Comparison of ENCODE assay signal across 8 cellular contexts in the genomic region with DNA sequence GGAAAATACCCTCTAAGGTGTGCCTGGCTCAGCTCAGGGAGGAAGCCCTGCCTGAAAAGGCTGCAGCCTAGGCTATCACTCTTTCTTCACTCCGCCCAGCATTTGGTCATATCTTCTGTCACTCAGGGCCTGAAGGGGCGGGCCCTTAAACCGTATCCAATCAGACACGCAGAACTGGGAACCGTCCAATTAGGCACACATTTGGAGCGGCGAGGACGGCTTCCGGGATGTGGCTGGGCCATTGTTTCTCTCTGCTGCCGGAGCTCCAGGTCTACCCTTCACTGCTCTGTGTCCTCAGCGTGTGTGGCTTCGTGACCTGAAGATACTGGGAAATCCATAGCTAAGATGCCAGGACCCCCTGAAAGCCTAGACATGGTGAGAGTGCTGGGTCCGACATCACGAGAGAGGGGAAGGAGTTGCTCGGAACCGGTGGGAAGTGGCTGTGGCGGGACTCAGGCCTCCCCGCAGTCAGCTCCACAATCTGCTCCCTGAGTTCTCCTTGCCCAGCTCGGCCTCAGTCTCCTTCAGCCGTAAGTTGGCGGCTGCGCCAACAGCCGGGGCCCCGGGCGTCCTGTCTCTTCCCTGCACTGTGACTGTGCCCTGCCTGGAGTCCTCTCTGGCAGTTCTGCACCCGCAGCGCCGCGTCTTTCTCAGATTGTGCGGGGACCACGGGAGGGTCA. TPM values are rescaled to one million over a fixed set of nuclear protein-coding genes. Genes with fewer than 3 reads are reported as not detected.
DNase-seq lines count a peak whose midpoint lies in the region; ATAC-seq, FAIRE-seq and TF ChIP-seq lines count a peak whose summit lies in the region.

A gene (plus strand): TSS at position 241 of the 680 bp plus-strand sequence. CDS start 105 bp downstream, at position 346.

- peaks cover 43% of the 10 kb centered on the region for H3K36me3 Mint-ChIP-seq in activated naive CD8-positive, alpha-beta T cell treated with anti-CD3 and anti-CD28 coated beads, Interleukin-2, amount 50 U/mL, for 24 hours (ENCODE audit: low read depth)

- peak within 1 kb of the TSS; percentile 96 for H3K4me3 Mint-ChIP-seq in activated naive CD8-positive, alpha-beta T cell treated with anti-CD3 and anti-CD28 coated beads, Interleukin-2, amount 50 U/mL, for 24 hours

- peaks cover 10% of the 10 kb centered on the region for H3K4me1 ChIP-seq in cardiac muscle cell (ENCODE audit: low read depth)
- peaks cover 0 to 20% (median 5%) of the 10 kb centered on the region in 3 donors for H3K4me1 ChIP-seq in pancreas
- H3K4me1 ChIP-seq in thyroid gland = peaks cover 36 to 37% of the 10 kb centered on the region in 2 donors

- H3K27me3 ChIP-seq in cardiac muscle cell (no peaks in the 10 kb centered on the region), pancreas (no peaks in the 10 kb centered on the region), thyroid gland (no peaks in the 10 kb centered on the region)

- peaks cover 27% of the 10 kb centered on the region for H3K4me1 Mint-ChIP-seq in activated naive CD8-positive, alpha-beta T cell treated with anti-CD3 and anti-CD28 coated beads, Interleukin-2, amount 50 U/mL, for 24 hours

- peak within 1 kb of the TSS; percentile 79 for H3K27ac Mint-ChIP-seq in activated naive CD8-positive, alpha-beta T cell treated with anti-CD3 and anti-CD28 coated beads, Interleukin-2, amount 50 U/mL, for 24 hours

- intact Hi-C loops in pancreas (cut with DNase I) (no loop called here), thyroid gland (cut with DNase I) (no loop called here)

- peak; percentile 98 for FAIRE-seq in pancreas (lab: Jason Lieb, UNC)

- H3K4me3 ChIP-seq in cardiac muscle cell = peak within 1 kb of the TSS; percentile 68
- peak within 1 kb of the TSS; percentile 55 to 81 (median 72) for H3K4me3 ChIP-seq in pancreas
- H3K4me3 ChIP-seq in thyroid gland (replicated peaks in 1 of 3) = peak within 1 kb of the TSS; percentile 57 to 96 (median 79)

- ATAC-seq in HG02571 (IDR thresholded peaks at IDR 0.05; ENCODE audit: unreplicated experiment) (peak; percentile 100), pancreas (peak; percentile 99 to 100 (median 100))
- ATAC-seq in activated naive CD8-positive, alpha-beta T cell treated with anti-CD3 and anti-CD28 coated beads, Interleukin-2, amount 50 U/mL, for 24 hours = peak; percentile 100

- CTCF ChIA-PET in GM10248 (lab: Yijun Ruan, JAX) = interaction anchor here (0.8 kb wide), 1 partner anchor 10 kb away, joined by 4 read pairs; no protein-coding TSS in a partner anchor

- no peak for TF ChIP-seq CTCF in GM10248 (IDR thresholded peaks at IDR 0.05; ENCODE audit: control extremely low read depth, extremely low read depth, low read depth, missing control alignments)
- no peak for TF ChIP-seq CTCF in cardiac muscle cell (IDR thresholded peaks at IDR 0.05; ENCODE audit: low read depth, low read length)
- TF ChIP-seq CTCF in pancreas (IDR thresholded peaks at IDR 0.05) = no peak
- no peak for TF ChIP-seq CTCF in thyroid gland (IDR thresholded peaks at IDR 0.05)

- peaks cover 17% of the 10 kb centered on the region for H3K9me3 Mint-ChIP-seq in activated naive CD8-positive, alpha-beta T cell treated with anti-CD3 and anti-CD28 coated beads, Interleukin-2, amount 50 U/mL, for 24 hours

- peak; percentile 87 for DNase-seq in GM10248 (ENCODE audit: extremely low spot score)
- peak; percentile 90 for DNase-seq in NCI-H1092 (lab: John Stamatoyannopoulos, UW)
- peak; percentile 73 for DNase-seq in SW480 (ENCODE audit: low spot score)
- DNase-seq in activated naive CD8-positive, alpha-beta T cell treated with anti-CD3 and anti-CD28 coated beads, Interleukin-2, amount 50 U/mL, for 24 hours = peak; percentile 87
- peak; percentile 96 to 97 for DNase-seq in cardiac muscle cell (ENCODE audit: low read depth in 1 of 2, low spot score in 1 of 2)
- DNase-seq in pancreas = peak; percentile 89 to 96 (median 94)
- DNase-seq in thyroid gland = peak; percentile 98

- peak; percentile 29 to 95 for TF ChIP-seq POLR2A in thyroid gland (IDR thresholded peaks at IDR 0.05)

- peak within 1 kb of the TSS; percentile 90 for H3K27ac ChIP-seq in cardiac muscle cell
- peak within 1 kb of the TSS; percentile 64 to 85 (median 77) for H3K27ac ChIP-seq in pancreas
- peak within 1 kb of the TSS; percentile 68 to 83 (median 71) for H3K27ac ChIP-seq in thyroid gland

- WGBS in pancreas, 2 donors = 0 to 1% methylated on average over 31 of the region's 31 CpGs
- 0 to 1% methylated on average over 27 to 30 of the region's 31 CpGs for WGBS in thyroid gland, 2 donors

- H3K27me3 Mint-ChIP-seq in activated naive CD8-positive, alpha-beta T cell treated with anti-CD3 and anti-CD28 coated beads, Interleukin-2, amount 50 U/mL, for 24 hours = no peaks in the 10 kb centered on the region

- H3K9me3 ChIP-seq in cardiac muscle cell (ENCODE audit: low read depth) (no peaks in the 10 kb centered on the region), pancreas (no peaks in the 10 kb centered on the region), thyroid gland (no peaks in the 10 kb centered on the region)

- POLR2A ChIA-PET in GM10248 (lab: Yijun Ruan, JAX) = interaction anchor here (0.5 to 1.2 kb wide), 2 partner anchors 74 to 109 kb away, joined by 3 to 4 read pairs; no protein-coding TSS in a partner anchor

- peaks cover 9% of the 10 kb centered on the region for H3K36me3 ChIP-seq in cardiac muscle cell
- no peaks in the 10 kb centered on the region for H3K36me3 ChIP-seq in pancreas
- no peaks in the 10 kb centered on the region for H3K36me3 ChIP-seq in thyroid gland

RNA-seq across cellular contexts. Expression of the gene that starts here (rescaled TPM):
- total RNA-seq in cardiac muscle cell = 32.1 and 42.5 TPM in 2 replicates
- 25.2 and 27.8 TPM in 2 replicates for polyA plus RNA-seq in cardiac muscle cell
- 10 to 100 TPM in 5 of 6 donors, 1 to 10 TPM in 1; 9.6 to 24.1 (median 14.7) TPM for total RNA-seq in pancreas
- 10 to 100 TPM in 1 of 2 donors, 1 to 10 TPM in 1; 9.7 to 10.2 TPM for polyA plus RNA-seq in pancreas
- 10 to 100 TPM; 65.7 to 92.3 (median 77.8) TPM for total RNA-seq in thyroid gland

Comparison
In these comparisons a context has a peak if more than half of its experiments do, and no peak if none do; other contexts are left out.
1. Peak in every context shown above with its lines: DNase-seq, ATAC-seq, H3K4me3 ChIP-seq and H3K27ac ChIP-seq.